Comparison of ENCODE assay signal across 8 cellular contexts in the genomic region with DNA sequence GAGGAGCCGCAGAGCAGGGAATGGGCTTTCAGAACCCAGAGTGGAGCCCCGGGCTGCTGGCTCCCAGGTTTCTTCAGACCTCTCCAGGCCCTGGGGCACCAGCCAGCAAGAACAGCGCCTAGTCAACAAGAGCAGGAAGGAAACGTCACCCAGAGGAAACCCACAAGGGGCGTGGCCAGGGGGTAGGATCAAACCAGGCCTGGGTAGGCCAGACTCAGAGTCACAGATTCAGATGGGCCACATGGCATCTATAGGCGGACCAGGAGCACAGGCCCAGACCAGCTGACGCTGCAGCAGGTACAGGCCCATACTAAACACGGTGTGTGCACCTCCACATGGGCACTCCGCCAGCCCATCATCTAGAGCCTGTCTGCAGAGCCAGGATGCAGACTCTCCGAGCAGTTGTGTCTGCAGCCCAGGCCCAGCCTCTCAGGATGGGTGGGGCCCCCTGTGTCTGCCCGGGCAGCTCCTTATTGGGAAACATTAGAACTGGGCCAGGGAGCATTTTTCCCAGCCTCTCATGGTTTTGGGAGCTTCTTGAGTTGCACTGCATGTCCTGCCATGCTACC. TPM values are rescaled to one million over a fixed set of nuclear protein-coding genes. Genes with fewer than 3 reads are reported as not detected.
DNase-seq lines count a peak whose midpoint lies in the region; ATAC-seq and TF ChIP-seq lines count a peak whose summit lies in the region.

A gene (minus strand): TSS at position 127 of the 569 bp plus-strand sequence. CDS start 552 bp downstream, outside the sequence.

- H3K4me3 ChIP-seq in MG63 (peak within 1 kb of the TSS; percentile 29), cardiac fibroblast (replicated peaks in 1 of 2; ENCODE audit: low read depth in 2 of 2, low read length in 2 of 2) (peak within 1 kb of the TSS; percentile 51 to 55), H7 (ENCODE audit: insufficient read depth, low read depth, low read length) (no peak within 1 kb of the TSS)

- H3K9me3 ChIP-seq in MG63: no peaks in the 10 kb centered on the region

- H3K27me3 ChIP-seq in MG63: no peaks in the 10 kb centered on the region
- H3K27me3 ChIP-seq in H7 (ENCODE audit: control insufficient read depth, insufficient read depth, low read length): no peaks in the 10 kb centered on the region

- DNase-seq in GF-D8 (lab: John Stamatoyannopoulos, UW): peak; percentile 52
- DNase-seq in MG63: peak; percentile 92
- DNase-seq in activated CD4-positive, CD25-positive, alpha-beta regulatory T cell (lab: John Stamatoyannopoulos, UW): peak; percentile 78 to 88 (median 84)
- DNase-seq in cardiac fibroblast (ENCODE audit: low read depth in 2 of 2): peak; percentile 96
- peak; percentile 69 for DNase-seq in left lobe of liver (ENCODE audit: low spot score)
- peak; percentile 91 for DNase-seq in stimulated activated CD4-positive, alpha-beta T cell treated with anti-CD3 and anti-CD28 coated beads, Interleukin-4, amount 100 ng/mL, for 1 hour
- no peak for DNase-seq in H7

- ATAC-seq in GM21825 (IDR thresholded peaks at IDR 0.05; ENCODE audit: unreplicated experiment) (peak; percentile 76), left lobe of liver (peak; percentile 72)

- no peak for TF ChIP-seq CTCF in cardiac fibroblast (IDR thresholded peaks at IDR 0.05; ENCODE audit: low read depth, low read length)

- H3K36me3 ChIP-seq in MG63 (no peaks in the 10 kb centered on the region), H7 (replicated peaks; ENCODE audit: control insufficient read depth, insufficient read depth, low read length) (no peaks in the 10 kb centered on the region)

RNA-seq across cellular contexts. Expression of the gene that starts here (rescaled TPM):
- 8.2 and 9.2 TPM in 2 replicates for total RNA-seq in MG63 (2014; rRNA removed; shearing (Covaris generic); ENCODE audit: low replicate concordance)
- 2.6 TPM for total RNA-seq in left lobe of liver
- total RNA-seq in H7 (2014; rRNA removed; shearing (Covaris generic)): 2.5 and 3.2 TPM in 2 replicates
